In genomic region chr14:23025181-23025788, GRCh38 we compare ENCODE assay signal across 13 cellular contexts. TPM values are rescaled to one million over a fixed set of nuclear protein-coding genes. Genes with fewer than 3 reads are reported as not detected.
DNase-seq lines count a peak whose midpoint lies in the region; ATAC-seq and TF ChIP-seq lines count a peak whose summit lies in the region.
"Had no signal": no experiment of that assay in that cellular context is flagged by ENCODE, and none has a peak within 500 bp of the region (broad histone marks: within the 10 kb centered on the region; RNA-seq: fewer than 3 reads in every experiment).

No MANE protein-coding gene starts in this region.

- H2BK15ac ChIP-seq in H9 (ENCODE audit: low read depth, low read length), result no peak overlapping the region
- no peak overlapping the region for H2BK15ac ChIP-seq in mesendoderm (replicated peaks; ENCODE audit: low read depth)

- no peaks in the 10 kb centered on the region for H3K27me3 ChIP-seq in CD8-positive, alpha-beta T cell (ENCODE audit: insufficient read depth, low read length)
- H3K27me3 ChIP-seq in H9 (ENCODE audit: insufficient read depth, low read length) (no peaks in the 10 kb centered on the region), mesendoderm (ENCODE audit: insufficient read depth, low read length, poor library complexity) (no peaks in the 10 kb centered on the region), brain microvascular endothelial cell (replicated peaks) (no peaks in the 10 kb centered on the region)

- no peak overlapping the region for H2BK12ac ChIP-seq in H9 (ENCODE audit: insufficient read length, low read depth, low read length)

- H3K23ac ChIP-seq in H9 (ENCODE audit: insufficient read length, low read depth, low read length) (no peak overlapping the region), mesendoderm (ENCODE audit: low read length) (no peak overlapping the region)

- H3K27ac Mint-ChIP-seq in CD8-positive, alpha-beta T cell, result peak overlapping the region; percentile 72
- peak overlapping the region in 2 of 3 experiments; percentile 56 to 68; a peak in 5 of 7 replicates for H3K27ac Mint-ChIP-seq in H9

- no peak overlapping the region for H3K4me3 ChIP-seq in CD8-positive, alpha-beta T cell (ENCODE audit: low read depth, low read length)
- H3K4me3 ChIP-seq in mesendoderm (ENCODE audit: low read length), result no peak overlapping the region
- no peak overlapping the region for H3K4me3 ChIP-seq in brain microvascular endothelial cell (ENCODE audit: low read depth, low read length)

- H4K8ac ChIP-seq in H9 (replicated peaks; ENCODE audit: insufficient read length, low read depth, low read length) (no peak overlapping the region), mesendoderm (ENCODE audit: low read depth, low read length) (no peak overlapping the region)

- no CpG with 5 or more reads among the region's 4 CpGs for WGBS in H9 (ENCODE audit: extremely low coverage, insufficient read length, low lambda C conversion rate)
- WGBS in mesendoderm (ENCODE audit: extremely low coverage, insufficient coverage, low lambda C conversion rate), result no CpG with 5 or more reads among the region's 4 CpGs

- no peak for TF ChIP-seq CTCF in CD8-positive, alpha-beta T cell (IDR thresholded peaks at IDR 0.05)
- TF ChIP-seq CTCF in H9 (conservative IDR thresholded peaks at IDR 0.05), result no peak
- TF ChIP-seq CTCF in brain microvascular endothelial cell (IDR thresholded peaks at IDR 0.05; ENCODE audit: low read depth, low read length, missing control alignments), result no peak

- H2BK5ac ChIP-seq in H9 (ENCODE audit: insufficient read length, low read length), result no peak overlapping the region
- H2BK5ac ChIP-seq in mesendoderm (ENCODE audit: low read length), result no peak overlapping the region

- in situ Hi-C loops in brain microvascular endothelial cell (cut with HindIII; ENCODE audit: low pct_ligation_motif_present, low sequenced_read_pairs), result no loop called here

- H3K9ac ChIP-seq in H9 (ENCODE audit: extremely low read depth, insufficient read length, low read length) (no peak overlapping the region), mesendoderm (ENCODE audit: low read length) (no peak overlapping the region)

- no peaks in the 10 kb centered on the region for H3K23me2 ChIP-seq in H9 (ENCODE audit: insufficient read length, low read depth, low read length, poor library complexity, severe bottlenecking)

- DNase-seq in CD8-positive, alpha-beta T cell, result no peak
- DNase-seq in H9, result no peak
- DNase-seq in activated CD4-positive, alpha-beta T cell treated with anti-CD3 and anti-CD28 coated beads, Interleukin-2, amount 50 U/mL, for 1 hour, result peak; percentile 6
- DNase-seq in mesendoderm, result peak; percentile 59
- no peak for DNase-seq in brain microvascular endothelial cell
- DNase-seq in AG20443 (ENCODE audit: low spot score), result no peak
- DNase-seq: activated CD8-positive, alpha-beta memory T cell treated with anti-CD3 and anti-CD28 coated beads for 24 hours; COR-L47; NCI-H345 had no signal

- H3K79me2 ChIP-seq in H9 (ENCODE audit: insufficient read depth, low read length) (no peaks in the 10 kb centered on the region), mesendoderm (ENCODE audit: control insufficient read depth, insufficient read depth, low read length) (peaks cover 9% of the 10 kb centered on the region)

- no peaks in the 10 kb centered on the region for H3K9me3 ChIP-seq in CD8-positive, alpha-beta T cell (ENCODE audit: low read length)
- no peaks in the 10 kb centered on the region for H3K9me3 ChIP-seq in H9 (ENCODE audit: control insufficient read depth, low read depth, low read length)

- CTCF ChIA-PET in CD8-positive, alpha-beta T cell (lab: Charles Lee), result interaction anchor here (0.7 to 7.1 kb wide), 7 partner anchors 15 to 39 kb away, joined by 3 to 69 read pairs (median 6); partner anchors contain the start of gene CDH24

- peaks cover 35% of the 10 kb centered on the region for H3K36me3 Mint-ChIP-seq in CD8-positive, alpha-beta T cell
- peaks cover 29 to 41% (median 41%) of the 10 kb centered on the region in 3 experiments for H3K36me3 Mint-ChIP-seq in H9 (ENCODE audit: insufficient read depth in 1 of 3, low read depth in 3 of 3)

- no peak overlapping the region for H2BK120ac ChIP-seq in H9 (ENCODE audit: low read depth, low read length, poor library complexity, severe bottlenecking)
- H2BK120ac ChIP-seq in mesendoderm (ENCODE audit: low read depth, low read length), result no peak overlapping the region

- no peak overlapping the region for H2AFZ ChIP-seq in H9 (ENCODE audit: low read length)

- no peak overlapping the region for H2BK20ac ChIP-seq in H9 (ENCODE audit: low read depth, low read length, poor library complexity, severe bottlenecking)

- H3K18ac ChIP-seq in H9 (ENCODE audit: insufficient read length, low read depth, low read length), result no peak overlapping the region
- no peak overlapping the region for H3K18ac ChIP-seq in mesendoderm (ENCODE audit: low read length)

- H3K4ac ChIP-seq in H9 (ENCODE audit: low read depth, low read length) (no peak overlapping the region), mesendoderm (ENCODE audit: low read depth, low read length) (no peak overlapping the region)

- H4K5ac ChIP-seq in H9 (ENCODE audit: insufficient read length, low read depth, low read length), result no peak overlapping the region
- H4K5ac ChIP-seq in mesendoderm (ENCODE audit: low read length), result no peak overlapping the region

- H3K4me2 ChIP-seq in H9 (ENCODE audit: insufficient read depth, insufficient read length, low read length) (no peak overlapping the region), mesendoderm (ENCODE audit: low read length) (no peak overlapping the region)

- intact Hi-C loops in CD8-positive, alpha-beta T cell (cut with DNase I, micrococcal nuclease), result no loop called here

- peaks cover 66% of the 10 kb centered on the region for H3K4me1 Mint-ChIP-seq in CD8-positive, alpha-beta T cell (ENCODE audit: low read depth)
- peaks cover 33 to 37% of the 10 kb centered on the region in 2 experiments for H3K4me1 Mint-ChIP-seq in H9

- H3K4me3 Mint-ChIP-seq in CD8-positive, alpha-beta T cell, result no peak overlapping the region
- no peak overlapping the region for H3K4me3 Mint-ChIP-seq in H9

- no peak overlapping the region for H3K27ac ChIP-seq in CD8-positive, alpha-beta T cell (ENCODE audit: low read depth, low read length)
- H3K27ac ChIP-seq in H9 (ENCODE audit: insufficient read length, low read depth, low read length) (no peak overlapping the region), mesendoderm (ENCODE audit: low read depth, low read length) (peak overlapping the region; percentile 10), brain microvascular endothelial cell (no peak overlapping the region)

- no peaks in the 10 kb centered on the region for H3K9me3 Mint-ChIP-seq in CD8-positive, alpha-beta T cell
- no peaks in the 10 kb centered on the region for H3K9me3 Mint-ChIP-seq in H9

- H3K79me1 ChIP-seq in H9 (ENCODE audit: insufficient read depth, low read depth, low read length, poor library complexity, severe bottlenecking) (no peaks in the 10 kb centered on the region), mesendoderm (ENCODE audit: low read length) (peaks cover 5% of the 10 kb centered on the region)

- no peaks in the 10 kb centered on the region for H3K27me3 Mint-ChIP-seq in CD8-positive, alpha-beta T cell (ENCODE audit: low read depth)
- H3K27me3 Mint-ChIP-seq in H9 (ENCODE audit: low read depth), result no peaks in the 10 kb centered on the region

- H2AK5ac ChIP-seq in H9 (ENCODE audit: insufficient read length, low read length) (no peak overlapping the region), mesendoderm (ENCODE audit: low read length) (no peak overlapping the region)

- ATAC-seq in CD8-positive, alpha-beta T cell, result no peak
- ATAC-seq in HG02870 (IDR thresholded peaks at IDR 0.05; ENCODE audit: unreplicated experiment), result no peak
- no peak for ATAC-seq in HG03045 (IDR thresholded peaks at IDR 0.05; ENCODE audit: unreplicated experiment)

- no peak overlapping the region for H4K91ac ChIP-seq in H9 (ENCODE audit: insufficient read length, low read depth, low read length)

- no peaks in the 10 kb centered on the region for H4K20me1 ChIP-seq in H9 (ENCODE audit: control insufficient read depth, insufficient read depth, insufficient read length)

- peaks cover 13% of the 10 kb centered on the region for H3K36me3 ChIP-seq in CD8-positive, alpha-beta T cell (ENCODE audit: insufficient read depth, low read length)
- H3K36me3 ChIP-seq in mesendoderm (ENCODE audit: control insufficient read depth, insufficient read depth, low read length) (peaks cover 7% of the 10 kb centered on the region), brain microvascular endothelial cell (replicated peaks) (peaks cover 36% of the 10 kb centered on the region)

- H3K14ac ChIP-seq in H9 (ENCODE audit: insufficient read depth, low read length), result no peak overlapping the region

- H3K4me1 ChIP-seq in CD8-positive, alpha-beta T cell (ENCODE audit: insufficient read depth, low read length), result peaks cover 32% of the 10 kb centered on the region
- no peaks in the 10 kb centered on the region for H3K4me1 ChIP-seq in H9 (ENCODE audit: insufficient read depth, low read length)
- peaks cover 32% of the 10 kb centered on the region for H3K4me1 ChIP-seq in mesendoderm (ENCODE audit: control insufficient read depth, low read depth, low read length)

- POLR2A ChIA-PET in CD8-positive, alpha-beta T cell (lab: Charles Lee), result interaction anchor here (2.2 kb wide), 1 partner anchor 14 kb away, joined by 7 read pairs; no protein-coding TSS in a partner anchor

- no peak overlapping the region for H3T11ph ChIP-seq in H9 (ENCODE audit: low read length)

- H3K56ac ChIP-seq in H9 (ENCODE audit: insufficient read length, low read depth, low read length) (no peak overlapping the region), mesendoderm (ENCODE audit: low read length) (peak overlapping the region; percentile 34)

RNA-seq across cellular contexts. Expression of gene PSMB5, which starts 9.4 kb away (rescaled TPM):
- total RNA-seq in CD8-positive, alpha-beta T cell, result 10 to 100 TPM; 18.6 to 20.2 TPM
- 252 and 253 TPM in 2 replicates for total RNA-seq in H9 (2021)
- 202 TPM for polyA plus RNA-seq in mesendoderm (2013, experiment 1 of 2)
- polyA plus RNA-seq in mesendoderm (2013, experiment 2 of 2), result 203 TPM

RNA-seq across cellular contexts. Expression of gene C14orf93, which starts 15.3 kb away (rescaled TPM):
- 1 to 10 TPM; 5.6 to 7.7 TPM for total RNA-seq in CD8-positive, alpha-beta T cell
- total RNA-seq in H9 (2021), result 6.9 and 8.2 TPM in 2 replicates
- polyA plus RNA-seq in mesendoderm (2013, experiment 1 of 2), result 3.1 TPM
- polyA plus RNA-seq in mesendoderm (2013, experiment 2 of 2), result 3.5 TPM

RNA-seq across cellular contexts. Expression of gene PSMB11, which starts 16.7 kb away (rescaled TPM):
- total RNA-seq in CD8-positive, alpha-beta T cell, result not detected
- not detected in 2 replicates for total RNA-seq in H9 (2021)
- polyA plus RNA-seq in mesendoderm (2013, experiment 1 of 2), result not detected
- not detected for polyA plus RNA-seq in mesendoderm (2013, experiment 2 of 2)
- total RNA-seq: H1 had no signal
- polyA plus RNA-seq: esophagus, H1 had no signal

RNA-seq across cellular contexts. Expression of gene CDH24, which starts 32.0 kb away (rescaled TPM):
- total RNA-seq in CD8-positive, alpha-beta T cell, result 1 to 10 TPM; 1.5 to 2.1 TPM
- total RNA-seq in H9 (2021), result 16.7 and 16.9 TPM in 2 replicates
- polyA plus RNA-seq in mesendoderm (2013, experiment 1 of 2), result 11.2 TPM
- polyA plus RNA-seq in mesendoderm (2013, experiment 2 of 2), result 10.8 TPM

RNA-seq across cellular contexts. Expression of gene AJUBA, which starts 42.9 kb away (rescaled TPM):
- total RNA-seq in CD8-positive, alpha-beta T cell, result under 1 TPM; 0.52 to 0.72 TPM
- total RNA-seq in H9 (2021), result 44.3 and 44.9 TPM in 2 replicates
- polyA plus RNA-seq in mesendoderm (2013, experiment 1 of 2), result 15.9 TPM
- 17.6 TPM for polyA plus RNA-seq in mesendoderm (2013, experiment 2 of 2)

Comparison
In these comparisons a context has a peak if more than half of its experiments do, and no peak if none do; other contexts are left out.
1. DNase-seq: peak in activated CD4-positive, alpha-beta T cell treated with anti-CD3 and anti-CD28 coated beads, Interleukin-2, amount 50 U/mL, for 1 hour (single experiment) and mesendoderm (single experiment); none in CD8-positive, alpha-beta T cell (0 of 7), H9 (single experiment), brain microvascular endothelial cell (single experiment) and AG20443 (single experiment).
2. RNA of gene PSMB5, which starts 9.4 kb away (total RNA-seq): 252 to 253 TPM in H9; 18.6 to 20.2 TPM in CD8-positive, alpha-beta T cell; every median in the first group is over 10 times any median in the second.